Comparison of ENCODE assay signal across 24 cellular contexts in genomic region chr9:110370316-110370715, GRCh38. TPM values are rescaled to one million over a fixed set of nuclear protein-coding genes. Genes with fewer than 3 reads are reported as not detected.
DNase-seq lines count a peak whose midpoint lies in the region; ATAC-seq lines count a peak whose summit lies in the region.
"Had no signal": no experiment of that assay in that cellular context is flagged by ENCODE, and none has a peak within 500 bp of the region (broad histone marks: within the 10 kb centered on the region; RNA-seq: fewer than 3 reads in every experiment).

No MANE protein-coding gene starts in this region.

- peak; percentile 59 for DNase-seq in ELR (ENCODE audit: low read depth)
- DNase-seq in NCI-H226 = peak; percentile 72
- DNase-seq in skeletal muscle cell (ENCODE audit: low read depth) = peak; percentile 36
- DNase-seq in NCI-H146 treated with DMSO at 0.1 percent for 48 hours (lab: John Stamatoyannopoulos, UW; ENCODE audit: unreplicated experiment) = no peak
- no peak for DNase-seq in stimulated activated CD4-positive, alpha-beta T cell treated with anti-CD3 and anti-CD28 coated beads, Interleukin-15, amount 100 ng/mL, for 24 hours
- DNase-seq in amniotic stem cell (lab: John Stamatoyannopoulos, UW) = no peak
- DNase-seq: activated CD4-positive, alpha-beta T cell treated with anti-CD3 and anti-CD28 coated beads for 48 hours; activated naive CD4-positive, alpha-beta T cell treated with anti-CD3 and anti-CD28 coated beads, Interleukin-2, amount 50 U/mL, for 16 hours; activated T-cell treated with anti-CD3 and anti-CD28 coated beads for 4 hours; DMS79; esophagus squamous epithelium; Kasumi-1; left colon; NCI-H1436; NCI-H345; nucleus accumbens; SIG-M5; stimulated activated CD4-positive, alpha-beta T cell treated with anti-CD3 and anti-CD28 coated beads, Interleukin-4, amount 100 ng/mL, for 1 hour; T-helper 9 cell had no signal

- peak; percentile 83 for ATAC-seq in esophagus mucosa
- no peak for ATAC-seq in activated CD4-positive, CD25-positive, alpha-beta regulatory T cell treated with anti-CD3 and anti-CD28 coated beads, Interleukin-2, amount 50 U/mL, for 24 hours
- ATAC-seq: left colon, sciatic nerve had no signal

- no peak overlapping the region for H3K4me3 ChIP-seq in skeletal muscle cell (ENCODE audit: low read depth, low read length)
- H3K4me3 ChIP-seq: esophagus squamous epithelium had no signal

RNA-seq across cellular contexts. Expression of gene TXNDC8, which starts 32.7 kb away (rescaled TPM):
- total RNA-seq in esophagus mucosa = not detected
- total RNA-seq: dermis microvascular lymphatic vessel endothelial cell, esophagus squamous epithelium, left colon, mucosa of gallbladder, sciatic nerve had no signal

Comparison
In these comparisons a context has a peak if more than half of its experiments do, and no peak if none do; other contexts are left out.
1. DNase-seq: peak in ELR (single experiment), NCI-H226 (single experiment) and skeletal muscle cell (single experiment); none in NCI-H146 treated with DMSO at 0.1 percent for 48 hours (single experiment), stimulated activated CD4-positive, alpha-beta T cell treated with anti-CD3 and anti-CD28 coated beads, Interleukin-15, amount 100 ng/mL, for 24 hours (single experiment) and amniotic stem cell (single experiment).